Comparison of ENCODE assay signal across 11 cellular contexts in the genomic region with DNA sequence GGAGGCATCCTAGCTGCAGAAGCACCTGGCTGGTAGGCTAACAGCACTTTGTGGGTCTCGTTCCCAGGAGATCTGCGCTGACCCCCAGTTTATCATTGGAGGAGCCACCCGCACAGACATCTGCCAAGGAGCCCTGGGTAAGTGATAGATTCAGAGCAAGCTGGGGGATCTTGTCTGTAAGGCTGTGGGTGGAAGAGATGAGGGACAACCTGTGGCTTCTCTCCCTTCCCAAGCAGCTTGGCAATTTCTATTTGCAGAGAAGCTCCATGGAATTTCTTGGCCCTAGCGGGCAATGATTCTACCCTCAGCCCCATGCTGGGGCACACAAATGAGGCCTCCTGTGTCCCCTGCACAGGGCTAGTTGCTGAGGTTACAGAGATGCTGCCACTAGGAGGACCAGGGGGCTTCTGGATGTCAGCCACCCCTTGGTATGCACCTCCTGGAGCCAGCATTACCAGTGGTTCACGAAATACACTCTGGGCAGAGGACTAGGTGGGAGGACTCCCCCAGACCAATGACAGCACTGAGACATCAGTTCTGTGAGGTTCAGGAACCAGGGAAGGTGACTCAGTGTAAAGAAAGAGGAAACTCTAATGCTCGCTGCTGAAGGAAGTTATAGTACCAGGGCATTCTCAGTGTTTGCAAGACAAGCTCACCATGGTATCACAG. TPM values are rescaled to one million over a fixed set of nuclear protein-coding genes. Genes with fewer than 3 reads are reported as not detected.
DNase-seq lines count a peak whose midpoint lies in the region; ATAC-seq and TF ChIP-seq lines count a peak whose summit lies in the region.
"Had no signal": no experiment of that assay in that cellular context is flagged by ENCODE, and none has a peak within 500 bp of the region (broad histone marks: within the 10 kb centered on the region; RNA-seq: fewer than 3 reads in every experiment).

No MANE protein-coding gene starts in this region.

- H3K9me3 Mint-ChIP-seq in activated T-cell treated with anti-CD3 and anti-CD28 coated beads, Interleukin-2, amount 50 U/mL, for 4 hours: no peaks in the 10 kb centered on the region
- H3K9me3 Mint-ChIP-seq in nephron progenitor cell: no peaks in the 10 kb centered on the region

- H3K36me3 ChIP-seq in esophagus squamous epithelium (peaks cover 13 to 66% (median 14%) of the 10 kb centered on the region in 3 donors), stomach smooth muscle (ENCODE audit: control insufficient read depth in 2 of 2, insufficient read depth in 2 of 2, low read length in 2 of 2) (peaks cover 19 to 31% of the 10 kb centered on the region in 2 donors)

- H3K9me3 ChIP-seq in T-helper 17 cell (ENCODE audit: control insufficient read depth, low read length, poor library complexity, severe bottlenecking): no peaks in the 10 kb centered on the region
- no peaks in the 10 kb centered on the region for H3K9me3 ChIP-seq in esophagus squamous epithelium
- no peaks in the 10 kb centered on the region for H3K9me3 ChIP-seq in stomach smooth muscle (ENCODE audit: control insufficient read depth in 2 of 2, low read length in 2 of 2)
- H3K9me3 ChIP-seq: psoas muscle had no signal

- no peak for TF ChIP-seq POLR2A in esophagus squamous epithelium (IDR thresholded peaks at IDR 0.05)

- 66 to 89% methylated on average over 4 to 5 of the region's 6 CpGs for WGBS in esophagus squamous epithelium, 2 donors

- no peaks in the 10 kb centered on the region for H3K27me3 Mint-ChIP-seq in activated T-cell treated with anti-CD3 and anti-CD28 coated beads, Interleukin-2, amount 50 U/mL, for 4 hours (ENCODE audit: low read depth)
- H3K27me3 Mint-ChIP-seq in T-helper 17 cell (no peaks in the 10 kb centered on the region), nephron progenitor cell (ENCODE audit: low read depth, poor library complexity) (peaks cover 8% of the 10 kb centered on the region)

- H3K27me3 ChIP-seq in esophagus squamous epithelium (no peaks in the 10 kb centered on the region), stomach smooth muscle (ENCODE audit: control insufficient read depth in 1 of 2, insufficient read depth in 2 of 2, low read length in 2 of 2) (no peaks in the 10 kb centered on the region)

- no peak overlapping the region for H3K4me3 Mint-ChIP-seq in activated T-cell treated with anti-CD3 and anti-CD28 coated beads, Interleukin-2, amount 50 U/mL, for 4 hours
- H3K4me3 Mint-ChIP-seq in T-helper 17 cell: peak overlapping the region; percentile 7
- H3K4me3 Mint-ChIP-seq in nephron progenitor cell: no peak overlapping the region

- H3K4me3 ChIP-seq in esophagus squamous epithelium (no peak overlapping the region), stomach smooth muscle (ENCODE audit: low read length in 2 of 2) (no peak overlapping the region)
- H3K4me3 ChIP-seq: psoas muscle had no signal

- H3K27ac Mint-ChIP-seq in T-helper 17 cell (peak overlapping the region; percentile 97), nephron progenitor cell (no peak overlapping the region)

- H3K36me3 Mint-ChIP-seq in activated T-cell treated with anti-CD3 and anti-CD28 coated beads, Interleukin-2, amount 50 U/mL, for 4 hours (ENCODE audit: insufficient read depth): peaks cover 28% of the 10 kb centered on the region
- H3K36me3 Mint-ChIP-seq in T-helper 17 cell (ENCODE audit: low read depth): peaks cover 20% of the 10 kb centered on the region
- peaks cover 16% of the 10 kb centered on the region for H3K36me3 Mint-ChIP-seq in nephron progenitor cell (ENCODE audit: low read depth)

- DNase-seq in activated T-cell treated with anti-CD3 and anti-CD28 coated beads, Interleukin-2, amount 50 U/mL, for 4 hours: no peak
- no peak for DNase-seq in activated T-cell treated with anti-CD3 and anti-CD28 coated beads, Interleukin-2, amount 50 U/mL, for 48 hours
- DNase-seq in T-helper 17 cell (no peak), esophagus squamous epithelium (lab: John Stamatoyannopoulos, UW) (no peak), nephron progenitor cell (no peak), NCI-H2107 treated with DMSO at 0.1 percent for 48 hours (lab: John Stamatoyannopoulos, UW; ENCODE audit: unreplicated experiment) (no peak)
- DNase-seq: NCI-H1105, psoas muscle had no signal

- intact Hi-C loops in esophagus squamous epithelium (cut with DNase I): no loop called here

- peaks cover 50 to 95% (median 55%) of the 10 kb centered on the region in 3 donors for H3K4me1 ChIP-seq in esophagus squamous epithelium
- H3K4me1 ChIP-seq in stomach smooth muscle (ENCODE audit: control insufficient read depth, insufficient read depth, low read length): peaks cover 51% of the 10 kb centered on the region

- ATAC-seq in activated T-cell treated with anti-CD3 and anti-CD28 coated beads, Interleukin-2, amount 50 U/mL, for 4 hours: peak; percentile 67
- ATAC-seq in T-helper 17 cell (no peak), GM18909 (IDR thresholded peaks at IDR 0.05; ENCODE audit: poor library complexity, unreplicated experiment) (no peak)
- ATAC-seq: psoas muscle had no signal

- no peak for TF ChIP-seq CTCF in esophagus squamous epithelium (IDR thresholded peaks at IDR 0.05)
- no peak for TF ChIP-seq CTCF in nephron progenitor cell (IDR thresholded peaks at IDR 0.05)

- H3K4me1 Mint-ChIP-seq in activated T-cell treated with anti-CD3 and anti-CD28 coated beads, Interleukin-2, amount 50 U/mL, for 4 hours (ENCODE audit: low read depth): peaks cover 86% of the 10 kb centered on the region
- H3K4me1 Mint-ChIP-seq in T-helper 17 cell: peaks cover 73% of the 10 kb centered on the region
- peaks cover 51% of the 10 kb centered on the region for H3K4me1 Mint-ChIP-seq in nephron progenitor cell

- H3K9ac ChIP-seq in stomach smooth muscle (ENCODE audit: low read length in 2 of 2): no peak overlapping the region

- peak overlapping the region in 3 of 4 donors; percentile 61 to 99 (median 76) for H3K27ac ChIP-seq in esophagus squamous epithelium
- H3K27ac ChIP-seq in stomach smooth muscle (ENCODE audit: low read length): peak overlapping the region; percentile 31
- H3K27ac ChIP-seq: psoas muscle had no signal

RNA-seq across cellular contexts. Expression of gene CAPN2, which starts 5.5 kb away (rescaled TPM):
- 10 to 100 TPM; 19.0 to 25.1 (median 19.2) TPM for total RNA-seq in activated T-cell treated with anti-CD3 and anti-CD28 coated beads, Interleukin-2, amount 50 U/mL, for 4 hours
- total RNA-seq in T-helper 17 cell (100 to 1,000 TPM; 218 to 220 TPM), esophagus squamous epithelium (100 to 1,000 TPM; 145 to 234 (median 177) TPM)

RNA-seq across cellular contexts. Expression of gene CAPN8, which starts 52.3 kb away (rescaled TPM):
- not detected for total RNA-seq in activated T-cell treated with anti-CD3 and anti-CD28 coated beads, Interleukin-2, amount 50 U/mL, for 4 hours
- under 1 TPM; 0.60 to 0.91 TPM for total RNA-seq in T-helper 17 cell
- total RNA-seq in esophagus squamous epithelium: 1 to 10 TPM in 1 of 4 donors, under 1 TPM in 2, not detected in 1; 0.26 to 1.1 (median 0.57) TPM
- total RNA-seq: T-helper 1 cell treated with Interleukin-12 subunit alpha and Interleukin-12 subunit beta and Interleukin-4 antibody, amounts not matched to agents 30 ng/mL and 1 ng/mL, for 36 hours had no signal

Comparison
In these comparisons a context has a peak if more than half of its experiments do, and no peak if none do; other contexts are left out.
1. ATAC-seq: peak in activated T-cell treated with anti-CD3 and anti-CD28 coated beads, Interleukin-2, amount 50 U/mL, for 4 hours (2 of 2); none in T-helper 17 cell (single experiment) and GM18909 (single experiment).
2. RNA of gene CAPN2, which starts 5.5 kb away (total RNA-seq): 218 to 220 TPM in T-helper 17 cell and 145 to 234 TPM in esophagus squamous epithelium; 19.0 to 25.1 TPM in activated T-cell treated with anti-CD3 and anti-CD28 coated beads, Interleukin-2, amount 50 U/mL, for 4 hours; every median in the first group is over 4 times any median in the second.